Comparison of ENCODE assay signal across 18 cellular contexts in genomic region chr17:79984877-79985276, GRCh38. TPM values are rescaled to one million over a fixed set of nuclear protein-coding genes. Genes with fewer than 3 reads are reported as not detected.
DNase-seq lines count a peak whose midpoint lies in the region; ATAC-seq, FAIRE-seq and TF ChIP-seq lines count a peak whose summit lies in the region.
"Had no signal": no experiment of that assay in that cellular context is flagged by ENCODE, and none has a peak within 500 bp of the region (broad histone marks: within the 10 kb centered on the region; RNA-seq: fewer than 3 reads in every experiment).

No MANE protein-coding gene starts in this region.

- H3K27me3 ChIP-seq in H1 (replicated peaks in 1 of 4; ENCODE audit: control insufficient read depth in 3 of 4, extremely low read depth in 1 of 4, insufficient read depth in 3 of 4, low read length in 3 of 4) (no peaks in the 10 kb centered on the region; a peak in 1 of 7 replicates), neuronal stem cell (ENCODE audit: control insufficient read depth in 3 of 3, insufficient read depth in 3 of 3, low read depth in 1 of 3, low read length in 3 of 3) (no peaks in the 10 kb centered on the region), A673 (replicated peaks; ENCODE audit: insufficient read depth, low read depth, low read length, poor library complexity) (no peaks in the 10 kb centered on the region)

- no peak for TF ChIP-seq RAD21 in H1 (IDR thresholded peaks at IDR 0.05 in 1 of 2, conservative IDR thresholded peaks at IDR 0.05 in 1 of 2; ENCODE audit: low read depth in 2 of 2, low read length in 2 of 2)

- H3K27ac ChIP-seq in H1 (ENCODE audit: low read depth, low read length) (no peak overlapping the region), neuronal stem cell (replicated peaks; ENCODE audit: low read length) (no peak overlapping the region), A673 (ENCODE audit: low read depth, low read length, poor library complexity, severe bottlenecking) (no peak overlapping the region)

- no peak overlapping the region for H3K9ac ChIP-seq in H1 (replicated peaks in 1 of 4; ENCODE audit: extremely low read depth in 1 of 4, low read depth in 3 of 4, low read length in 3 of 4)
- no peak overlapping the region for H3K9ac ChIP-seq in neuronal stem cell (ENCODE audit: low read depth, low read length, poor library complexity)

- BruUV-seq in A673 (replicated peaks; lab: Mats Ljungman, UMichigan) = no TSS peak

- 93% methylated on average over 10 of the region's 10 CpGs; no CpG with 5 or more reads in 1 of the 2 experiments for WGBS in H1 (ENCODE audit: extremely low coverage in 1 of 2, insufficient coverage in 1 of 2, insufficient read length in 1 of 2, insufficient replicate concordance in 2 of 2, low coverage in 1 of 2, low lambda C conversion rate in 2 of 2, missing lambda C conversion rate in 1 of 2), 2 experiments
- WGBS in neuronal stem cell (ENCODE audit: extremely low coverage in 2 of 2, insufficient read length in 2 of 2, insufficient replicate concordance in 1 of 2), 2 donors = no CpG with 5 or more reads among the region's 10 CpGs

- TF ChIP-seq CTCF in H1 (IDR thresholded peaks at IDR 0.05; ENCODE audit: control extremely low read depth in 1 of 3, insufficient read depth in 1 of 3, low read depth in 1 of 3, low read length in 3 of 3) (peak in 1 of 3 experiments; percentile 8; a peak in 1 of 4 replicates), D721Med (IDR thresholded peaks at IDR 0.05; ENCODE audit: insufficient read depth, missing control alignments) (no peak), A673 (conservative IDR thresholded peaks at IDR 0.05; ENCODE audit: low read depth, low read length) (no peak)

- no peaks in the 10 kb centered on the region for H3K23me2 ChIP-seq in H1 (ENCODE audit: low read depth, low read length)

- H3K4ac ChIP-seq in H1 (replicated peaks; ENCODE audit: insufficient read length, low read depth, low read length) (no peak overlapping the region), neuronal stem cell (ENCODE audit: low read length) (no peak overlapping the region)

- intact Hi-C loops in cardiac septum (cut with DNase I) = no loop called here
- intact Hi-C loops in left ventricle myocardium superior (cut with micrococcal nuclease) = no loop called here
- intact Hi-C loops in A673 (cut with micrococcal nuclease; ENCODE audit: unreplicated experiment) = no loop called here

- 0 out of 2 replicates have a peak overlapping the region, but pooled peaks have one; percentile 16 for H2BK5ac ChIP-seq in H1 (ENCODE audit: low read depth, low read length)
- H2BK5ac ChIP-seq in neuronal stem cell (ENCODE audit: low read length) = no peak overlapping the region

- H3K18ac ChIP-seq in H1 (ENCODE audit: extremely low read depth, low read length) = no peak overlapping the region
- no peak overlapping the region for H3K18ac ChIP-seq in neuronal stem cell (ENCODE audit: low read length)

- H3K23ac ChIP-seq in H1 (ENCODE audit: insufficient read length) = no peak overlapping the region
- H3K23ac ChIP-seq in neuronal stem cell (ENCODE audit: low read depth, low read length, poor library complexity) = peak overlapping the region; percentile 26

- H4K91ac ChIP-seq in H1 (replicated peaks; ENCODE audit: insufficient read length, low read length) (no peak overlapping the region), neuronal stem cell (ENCODE audit: low read depth, low read length, poor library complexity) (no peak overlapping the region)

- no peak overlapping the region for H4K5ac ChIP-seq in H1 (ENCODE audit: insufficient read length, low read depth, low read length)

- H2BK120ac ChIP-seq in H1 (replicated peaks; ENCODE audit: low read depth, low read length) (no peak overlapping the region), neuronal stem cell (ENCODE audit: low read depth, low read length) (no peak overlapping the region)

- ATAC-seq in left ventricle myocardium superior (no peak), HG03354 (IDR thresholded peaks at IDR 0.05; ENCODE audit: poor library complexity, severe bottlenecking, unreplicated experiment) (no peak)
- ATAC-seq: A549 had no signal

- H3K79me1 ChIP-seq in H1 (ENCODE audit: low read depth, low read length) (peaks cover 22% of the 10 kb centered on the region), neuronal stem cell (ENCODE audit: low read depth, low read length) (peaks cover 2% of the 10 kb centered on the region)

- FAIRE-seq in H1 (lab: Jason Lieb, UNC) (no peak), D721Med (lab: Jason Lieb, UNC) (no peak)
- FAIRE-seq: A549 had no signal

- H3K4me2 ChIP-seq in H1 (ENCODE audit: insufficient read depth in 1 of 2, low read depth in 2 of 2, low read length in 2 of 2) = no peak overlapping the region
- no peak overlapping the region for H3K4me2 ChIP-seq in neuronal stem cell (ENCODE audit: insufficient read depth, low read length, poor library complexity, severe bottlenecking)
- H3K4me2 ChIP-seq: A549 had no signal

- H4K8ac ChIP-seq in H1 (ENCODE audit: extremely low read depth, insufficient read depth, low read length) = no peak overlapping the region; the same call in 1 of the 2 replicates
- H4K8ac ChIP-seq in neuronal stem cell (ENCODE audit: low read depth, low read length) = no peak overlapping the region

- H3K4me1 ChIP-seq in H1 (replicated peaks in 1 of 4; ENCODE audit: control insufficient read depth in 3 of 4, insufficient read depth in 4 of 4, low read length in 3 of 4) (peaks cover 0 to 14% (median 7%) of the 10 kb centered on the region in 4 experiments; a peak in 5 of 7 replicates), neuronal stem cell (ENCODE audit: control insufficient read depth in 2 of 2, insufficient read depth in 1 of 2, low read depth in 1 of 2, low read length in 2 of 2) (peaks cover 3 to 17% of the 10 kb centered on the region in 2 donors), A673 (ENCODE audit: insufficient read depth, low read length, poor library complexity, severe bottlenecking) (peaks cover 33% of the 10 kb centered on the region)

- no peak overlapping the region for H3K56ac ChIP-seq in H1 (replicated peaks; ENCODE audit: insufficient read length, low read depth, low read length)

- H3K4me3 ChIP-seq in H1 (ENCODE audit: extremely low read depth in 1 of 4, insufficient read depth in 2 of 4, low read depth in 3 of 4, low read length in 4 of 4) = no peak overlapping the region
- H3K4me3 ChIP-seq in neuronal stem cell (ENCODE audit: low read length in 2 of 2) = no peak overlapping the region
- no peak overlapping the region for H3K4me3 ChIP-seq in A673 (ENCODE audit: low read depth, low read length, poor library complexity, severe bottlenecking)
- H3K4me3 ChIP-seq: A549 had no signal

- peaks cover 7 to 12% of the 10 kb centered on the region in 2 experiments for H4K20me1 ChIP-seq in H1 (replicated peaks in 1 of 2; ENCODE audit: control insufficient read depth in 1 of 2, insufficient read depth in 2 of 2, low read length in 2 of 2)

- H3K79me2 ChIP-seq in H1 (ENCODE audit: control insufficient read depth in 1 of 2, insufficient read depth in 2 of 2, low read length in 2 of 2) = peaks cover 0 to 25% of the 10 kb centered on the region in 2 experiments; a peak in 1 of 4 replicates

- POLR2A ChIA-PET in H1 (lab: Charles Lee; ENCODE audit: partially characterized antibody) = interaction anchor here (1.0 to 1.4 kb wide), 4 partner anchors 52 to 176 kb away, joined by 3 to 4 read pairs (median 3); no protein-coding TSS in a partner anchor
- POLR2A ChIA-PET in A673 (lab: Charles Lee; ENCODE audit: low non-redundant PET) = no interaction called here

- no peak for TF ChIP-seq POLR2A in H1 (IDR thresholded peaks at IDR 0.05; ENCODE audit: control extremely low read depth in 1 of 2, low read depth in 2 of 2, low read length in 2 of 2)

- H2AFZ ChIP-seq in H1 (ENCODE audit: low read length) = no peak overlapping the region
- H2AFZ ChIP-seq in neuronal stem cell (ENCODE audit: low read length) = no peak overlapping the region

- CTCF ChIA-PET in H1 (lab: Charles Lee; ENCODE audit: partially characterized antibody) = interaction anchor here (0.9 to 5.2 kb wide), 10 partner anchors 10 to 167 kb away, joined by 3 to 29 read pairs (median 4); no protein-coding TSS in a partner anchor
- CTCF ChIA-PET in A673 (lab: Charles Lee) = no interaction called here

- H3K14ac ChIP-seq in H1 (ENCODE audit: insufficient read length) = no peak overlapping the region
- H3K14ac ChIP-seq in neuronal stem cell (ENCODE audit: low read length) = no peak overlapping the region

- H2BK15ac ChIP-seq in H1 (ENCODE audit: low read length) (no peak overlapping the region), neuronal stem cell (ENCODE audit: low read length) (no peak overlapping the region)

- no peak overlapping the region for H2BK12ac ChIP-seq in H1 (ENCODE audit: low read depth, low read length)
- no peak overlapping the region for H2BK12ac ChIP-seq in neuronal stem cell (ENCODE audit: low read length)

- H3K36me3 ChIP-seq in H1 (ENCODE audit: control insufficient read depth in 2 of 4, insufficient read depth in 4 of 4, low read length in 3 of 4) (peaks cover 0 to 2% (median 0%) of the 10 kb centered on the region in 4 experiments; a peak in 1 of 8 replicates), neuronal stem cell (replicated peaks in 1 of 2; ENCODE audit: control insufficient read depth in 2 of 2, insufficient read depth in 2 of 2, low read length in 2 of 2) (peaks cover 0 to 15% of the 10 kb centered on the region in 2 donors), A673 (ENCODE audit: insufficient read depth, low read length, poor library complexity, severe bottlenecking) (no peaks in the 10 kb centered on the region)

- H3K9me3 ChIP-seq in H1 (ENCODE audit: insufficient read depth in 2 of 2, low read depth in 1 of 2, low read length in 1 of 2) (no peaks in the 10 kb centered on the region), neuronal stem cell (replicated peaks in 1 of 2; ENCODE audit: control insufficient read depth in 2 of 2, insufficient read depth in 1 of 2, low read depth in 1 of 2, low read length in 2 of 2) (no peaks in the 10 kb centered on the region), A673 (ENCODE audit: low read depth, low read length, poor library complexity, severe bottlenecking) (no peaks in the 10 kb centered on the region)
- H3K9me3 ChIP-seq: A549 had no signal

- TF ChIP-seq EP300 in H1 (IDR thresholded peaks at IDR 0.05; ENCODE audit: borderline replicate concordance in 1 of 2, low read depth in 2 of 2, low read length in 2 of 2) = no peak

- no peak overlapping the region for H2BK20ac ChIP-seq in H1 (ENCODE audit: low read length)

- H2AK5ac ChIP-seq in H1 (ENCODE audit: low read depth, low read length) (0 out of 2 replicates have a peak overlapping the region, but pooled peaks have one; percentile 34), neuronal stem cell (ENCODE audit: low read depth, low read length) (peak overlapping the region; percentile 21)

- DNase-seq in cardiac septum (ENCODE audit: low spot score) = peak; percentile 43
- no peak for DNase-seq in left ventricle myocardium superior
- DNase-seq in H1 (ENCODE audit: low read depth in 1 of 2, low spot score in 2 of 2) = no peak
- no peak for DNase-seq in neuronal stem cell (ENCODE audit: low spot score)
- no peak for DNase-seq in D721Med (ENCODE audit: insufficient read length, low spot score)
- DNase-seq in A673 (ENCODE audit: low spot score) = no peak
- no peak for DNase-seq in NCI-H82 (lab: John Stamatoyannopoulos, UW)
- DNase-seq: CD4-positive, alpha-beta T cell; DND-41; GDM1; HCEC 1CT; NCI-H1417; NCI-H1930; NCI-H2171 treated with DMSO at 0.1 percent for 48 hours; NCI-H774; SHP77 treated with DMSO at 0.1 percent for 48 hours had no signal

RNA-seq across cellular contexts. Expression of gene TBC1D16, which starts 50.8 kb away (rescaled TPM):
- total RNA-seq in cardiac septum (17.1 TPM), left ventricle myocardium superior (13.1 TPM), A673 (2021) (49.1 and 54.7 TPM in 2 replicates)
- total RNA-seq in H1 (2021; fragmentation: NEBNext Ultra II Directional; extraction: Animal tissue kit (Norgen Biotek cat#: 25700)) = 109 and 111 TPM in 2 replicates
- polyA plus RNA-seq in H1 (2011; rRNA removed) = 21.1 and 29.7 TPM in 2 replicates
- polyA plus RNA-seq in H1 (2011; cell fraction: cytosol; rRNA removed) = 28.8 TPM
- 47.7 TPM for polyA plus RNA-seq in H1 (2011; cell fraction: nucleus; rRNA removed)
- 46.6 to 63.2 TPM (median 51.9 TPM) in 4 replicates for polyA plus RNA-seq in H1 (2012, experiment 1 of 2)
- 41.5 TPM for polyA plus RNA-seq in H1 (2012, experiment 2 of 2)
- 32.7 TPM for polyA plus RNA-seq in H1 (2013, experiment 1 of 2)
- 34.5 TPM for polyA plus RNA-seq in H1 (2013, experiment 2 of 2)
- polyA minus RNA-seq in H1 (2011; rRNA and poly(A)+ RNA removed) = 64.0 and 65.1 TPM in 2 replicates
- polyA minus RNA-seq in H1 (2011; cell fraction: cytosol; rRNA and poly(A)+ RNA removed) = 50.4 TPM
- 44.3 TPM for polyA minus RNA-seq in H1 (2011; cell fraction: nucleus; rRNA and poly(A)+ RNA removed)
- 23.3 TPM for polyA plus RNA-seq in neuronal stem cell (2013, experiment 1 of 2)
- 22.9 TPM for polyA plus RNA-seq in neuronal stem cell (2013, experiment 2 of 2)

RNA-seq across cellular contexts. Expression of gene CCDC40, which starts 51.6 kb away (rescaled TPM):
- total RNA-seq in cardiac septum (9.0 TPM), left ventricle myocardium superior (5.8 TPM), A673 (2021) (3.5 and 6.4 TPM in 2 replicates)
- total RNA-seq in H1 (2021; fragmentation: NEBNext Ultra II Directional; extraction: Animal tissue kit (Norgen Biotek cat#: 25700)) = 11.5 and 11.6 TPM in 2 replicates
- 4.1 and 4.8 TPM in 2 replicates for polyA plus RNA-seq in H1 (2011; rRNA removed)
- polyA plus RNA-seq in H1 (2011; cell fraction: cytosol; rRNA removed) = 6.4 TPM
- polyA plus RNA-seq in H1 (2011; cell fraction: nucleus; rRNA removed) = 11.8 TPM
- polyA plus RNA-seq in H1 (2012, experiment 1 of 2) = 8.1 to 15.2 TPM (median 9.5 TPM) in 4 replicates
- 3.3 TPM for polyA plus RNA-seq in H1 (2012, experiment 2 of 2)
- 3.0 TPM for polyA plus RNA-seq in H1 (2013, experiment 1 of 2)
- 2.9 TPM for polyA plus RNA-seq in H1 (2013, experiment 2 of 2)
- polyA minus RNA-seq in H1 (2011; rRNA and poly(A)+ RNA removed) = 3.7 and 4.0 TPM in 2 replicates
- polyA minus RNA-seq in H1 (2011; cell fraction: cytosol; rRNA and poly(A)+ RNA removed) = 8.0 TPM
- 3.8 TPM for polyA minus RNA-seq in H1 (2011; cell fraction: nucleus; rRNA and poly(A)+ RNA removed)
- 5.8 TPM for polyA plus RNA-seq in neuronal stem cell (2013, experiment 1 of 2)
- 6.3 TPM for polyA plus RNA-seq in neuronal stem cell (2013, experiment 2 of 2)
